In the genomic region with DNA sequence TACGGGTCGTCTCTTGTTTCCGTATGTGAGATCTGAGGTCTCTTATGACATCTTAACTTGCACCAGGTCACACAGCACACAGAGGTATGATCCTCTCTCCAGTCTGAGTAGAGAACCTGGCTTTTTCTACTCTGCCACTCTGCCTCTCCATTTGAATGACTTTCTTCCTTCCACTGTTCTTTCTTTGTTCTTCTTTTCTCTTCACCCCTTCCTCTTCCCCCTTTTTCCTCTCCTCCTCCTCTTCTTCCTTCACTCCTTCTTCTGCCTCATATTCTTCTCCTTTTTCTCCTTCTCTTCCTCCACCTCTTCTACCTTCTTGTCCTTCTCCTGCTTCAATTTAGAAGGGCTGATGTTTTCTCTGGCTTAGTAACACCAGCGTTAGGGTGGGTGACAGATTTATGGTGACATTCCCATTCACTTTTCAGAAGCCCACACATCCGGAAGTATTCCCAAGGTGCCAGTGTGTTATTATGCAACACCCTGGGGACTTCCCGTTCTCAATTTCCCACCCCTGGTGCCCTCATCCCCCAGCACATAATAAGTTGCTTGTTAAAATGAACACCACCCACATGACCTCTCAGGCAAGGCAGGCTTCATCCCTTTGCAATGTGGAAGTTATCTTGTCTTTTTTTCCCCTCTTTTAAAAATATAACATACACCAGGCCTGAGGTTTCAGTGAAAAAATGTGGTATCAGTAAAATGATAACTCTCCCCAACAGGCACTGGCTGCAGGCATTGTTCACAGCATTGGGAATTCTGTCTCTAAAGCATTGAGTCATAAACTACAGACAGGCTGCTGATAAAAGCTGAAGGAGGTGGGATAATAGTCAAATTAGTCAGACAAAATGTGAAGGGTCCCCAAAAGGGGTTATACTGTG, we compare ENCODE assay signal across 2 cellular contexts.
TF ChIP-seq lines count a peak whose summit lies in the region.

No MANE protein-coding gene starts in this region.

TF ChIP-seq in IMR-90, 13 proteins besides CTCF, POLR2A, EP300 and RAD21:
- TF ChIP-seq RCOR1 (IDR thresholded peaks at IDR 0.05; ENCODE audit: insufficient replicate concordance, low read length) = no peak
- TF ChIP-seq CEBPB (IDR thresholded peaks at IDR 0.05; ENCODE audit: low read depth, low read length) = peak; percentile 64
- peak; percentile 25; the same call in 1 of the 2 replicates for TF ChIP-seq FOS (IDR thresholded peaks at IDR 0.05; ENCODE audit: low read depth, low read length)
TF ChIP-seq in IMR-90: peak in this region for 2.

TF ChIP-seq in K562, 482 proteins besides CTCF, POLR2A, EP300 and RAD21:
- TF ChIP-seq, protein P1, sequence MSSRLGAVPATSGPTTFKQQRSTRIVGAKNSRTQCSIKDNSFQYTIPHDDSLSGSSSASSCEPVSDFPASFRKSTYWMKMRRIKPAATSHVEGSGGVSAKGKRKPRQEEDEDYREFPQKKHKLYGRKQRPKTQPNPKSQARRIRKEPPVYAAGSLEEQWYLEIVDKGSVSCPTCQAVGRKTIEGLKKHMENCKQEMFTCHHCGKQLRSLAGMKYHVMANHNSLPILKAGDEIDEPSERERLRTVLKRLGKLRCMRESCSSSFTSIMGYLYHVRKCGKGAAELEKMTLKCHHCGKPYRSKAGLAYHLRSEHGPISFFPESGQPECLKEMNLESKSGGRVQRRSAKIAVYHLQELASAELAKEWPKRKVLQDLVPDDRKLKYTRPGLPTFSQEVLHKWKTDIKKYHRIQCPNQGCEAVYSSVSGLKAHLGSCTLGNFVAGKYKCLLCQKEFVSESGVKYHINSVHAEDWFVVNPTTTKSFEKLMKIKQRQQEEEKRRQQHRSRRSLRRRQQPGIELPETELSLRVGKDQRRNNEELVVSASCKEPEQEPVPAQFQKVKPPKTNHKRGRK (tag; IDR thresholded peaks at IDR 0.05) = peak; percentile 80
- TF ChIP-seq, protein P2, sequence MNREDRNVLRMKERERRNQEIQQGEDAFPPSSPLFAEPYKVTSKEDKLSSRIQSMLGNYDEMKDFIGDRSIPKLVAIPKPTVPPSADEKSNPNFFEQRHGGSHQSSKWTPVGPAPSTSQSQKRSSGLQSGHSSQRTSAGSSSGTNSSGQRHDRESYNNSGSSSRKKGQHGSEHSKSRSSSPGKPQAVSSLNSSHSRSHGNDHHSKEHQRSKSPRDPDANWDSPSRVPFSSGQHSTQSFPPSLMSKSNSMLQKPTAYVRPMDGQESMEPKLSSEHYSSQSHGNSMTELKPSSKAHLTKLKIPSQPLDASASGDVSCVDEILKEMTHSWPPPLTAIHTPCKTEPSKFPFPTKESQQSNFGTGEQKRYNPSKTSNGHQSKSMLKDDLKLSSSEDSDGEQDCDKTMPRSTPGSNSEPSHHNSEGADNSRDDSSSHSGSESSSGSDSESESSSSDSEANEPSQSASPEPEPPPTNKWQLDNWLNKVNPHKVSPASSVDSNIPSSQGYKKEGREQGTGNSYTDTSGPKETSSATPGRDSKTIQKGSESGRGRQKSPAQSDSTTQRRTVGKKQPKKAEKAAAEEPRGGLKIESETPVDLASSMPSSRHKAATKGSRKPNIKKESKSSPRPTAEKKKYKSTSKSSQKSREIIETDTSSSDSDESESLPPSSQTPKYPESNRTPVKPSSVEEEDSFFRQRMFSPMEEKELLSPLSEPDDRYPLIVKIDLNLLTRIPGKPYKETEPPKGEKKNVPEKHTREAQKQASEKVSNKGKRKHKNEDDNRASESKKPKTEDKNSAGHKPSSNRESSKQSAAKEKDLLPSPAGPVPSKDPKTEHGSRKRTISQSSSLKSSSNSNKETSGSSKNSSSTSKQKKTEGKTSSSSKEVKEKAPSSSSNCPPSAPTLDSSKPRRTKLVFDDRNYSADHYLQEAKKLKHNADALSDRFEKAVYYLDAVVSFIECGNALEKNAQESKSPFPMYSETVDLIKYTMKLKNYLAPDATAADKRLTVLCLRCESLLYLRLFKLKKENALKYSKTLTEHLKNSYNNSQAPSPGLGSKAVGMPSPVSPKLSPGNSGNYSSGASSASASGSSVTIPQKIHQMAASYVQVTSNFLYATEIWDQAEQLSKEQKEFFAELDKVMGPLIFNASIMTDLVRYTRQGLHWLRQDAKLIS (CRISPR knock-in tag; IDR thresholded peaks at IDR 0.05) = no peak
- TF ChIP-seq CEBPG (CRISPR knock-in tag; IDR thresholded peaks at IDR 0.05) = no peak
- TF ChIP-seq CEBPG (tag; conservative IDR thresholded peaks at IDR 0.05 in 1 of 2, IDR thresholded peaks at IDR 0.05 in 1 of 2) = 0 out of 4 replicates have a peak, but pooled peaks of 1 of the 2 experiments have one; percentile 13
- TF ChIP-seq MEIS2 (IDR thresholded peaks at IDR 0.05; ENCODE audit: partially characterized antibody) = peak; percentile 12
